ENCODE assay signal across 2 cellular contexts in genomic region chr11:119934866-119935265, GRCh38.
TF ChIP-seq lines count a peak whose summit lies in the region.

No MANE protein-coding gene starts in this region.

TF ChIP-seq in SK-N-SH, 30 proteins besides CTCF, POLR2A, EP300 and RAD21 (continued from another document):
- no peak for TF ChIP-seq IRF3 (IDR thresholded peaks at IDR 0.05; ENCODE audit: low read depth, low read length)
- TF ChIP-seq POLR2AphosphoS5 (IDR thresholded peaks at IDR 0.05; ENCODE audit: low read depth, low read length), result no peak
- TF ChIP-seq REST (IDR thresholded peaks at IDR 0.05; ENCODE audit: low read depth, low read length), result no peak
- TF ChIP-seq NFIC (IDR thresholded peaks at IDR 0.05; ENCODE audit: borderline replicate concordance), result no peak
- TF ChIP-seq RXRA (IDR thresholded peaks at IDR 0.05; ENCODE audit: borderline replicate concordance, low read depth), result no peak
- TF ChIP-seq, protein P1, sequence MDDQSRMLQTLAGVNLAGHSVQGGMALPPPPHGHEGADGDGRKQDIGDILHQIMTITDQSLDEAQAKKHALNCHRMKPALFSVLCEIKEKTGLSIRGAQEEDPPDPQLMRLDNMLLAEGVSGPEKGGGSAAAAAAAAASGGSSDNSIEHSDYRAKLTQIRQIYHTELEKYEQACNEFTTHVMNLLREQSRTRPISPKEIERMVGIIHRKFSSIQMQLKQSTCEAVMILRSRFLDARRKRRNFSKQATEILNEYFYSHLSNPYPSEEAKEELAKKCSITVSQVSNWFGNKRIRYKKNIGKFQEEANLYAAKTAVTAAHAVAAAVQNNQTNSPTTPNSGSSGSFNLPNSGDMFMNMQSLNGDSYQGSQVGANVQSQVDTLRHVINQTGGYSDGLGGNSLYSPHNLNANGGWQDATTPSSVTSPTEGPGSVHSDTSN (IDR thresholded peaks at IDR 0.05), result no peak
- no peak for TF ChIP-seq JUND (IDR thresholded peaks at IDR 0.05)

TF ChIP-seq in SK-N-SH treated with all-trans-retinoic acid at 6 μM for 48 hours, 23 proteins besides CTCF, POLR2A, EP300 and RAD21 (continued from another document):
- TF ChIP-seq, protein P2, sequence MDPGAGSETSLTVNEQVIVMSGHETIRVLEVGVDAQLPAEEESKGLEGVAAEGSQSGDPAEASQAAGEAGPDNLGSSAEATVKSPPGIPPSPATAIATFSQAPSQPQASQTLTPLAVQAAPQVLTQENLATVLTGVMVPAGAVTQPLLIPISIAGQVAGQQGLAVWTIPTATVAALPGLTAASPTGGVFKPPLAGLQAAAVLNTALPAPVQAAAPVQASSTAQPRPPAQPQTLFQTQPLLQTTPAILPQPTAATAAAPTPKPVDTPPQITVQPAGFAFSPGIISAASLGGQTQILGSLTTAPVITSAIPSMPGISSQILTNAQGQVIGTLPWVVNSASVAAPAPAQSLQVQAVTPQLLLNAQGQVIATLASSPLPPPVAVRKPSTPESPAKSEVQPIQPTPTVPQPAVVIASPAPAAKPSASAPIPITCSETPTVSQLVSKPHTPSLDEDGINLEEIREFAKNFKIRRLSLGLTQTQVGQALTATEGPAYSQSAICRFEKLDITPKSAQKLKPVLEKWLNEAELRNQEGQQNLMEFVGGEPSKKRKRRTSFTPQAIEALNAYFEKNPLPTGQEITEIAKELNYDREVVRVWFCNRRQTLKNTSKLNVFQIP (CRISPR knock-in tag; IDR thresholded peaks at IDR 0.05; ENCODE audit: borderline replicate concordance, low read depth), result no peak
- no peak for TF ChIP-seq ZNF8 (CRISPR knock-in tag; IDR thresholded peaks at IDR 0.05)
- no peak for TF ChIP-seq PPARA (CRISPR knock-in tag; IDR thresholded peaks at IDR 0.05; ENCODE audit: borderline replicate concordance)
- TF ChIP-seq, protein P3, sequence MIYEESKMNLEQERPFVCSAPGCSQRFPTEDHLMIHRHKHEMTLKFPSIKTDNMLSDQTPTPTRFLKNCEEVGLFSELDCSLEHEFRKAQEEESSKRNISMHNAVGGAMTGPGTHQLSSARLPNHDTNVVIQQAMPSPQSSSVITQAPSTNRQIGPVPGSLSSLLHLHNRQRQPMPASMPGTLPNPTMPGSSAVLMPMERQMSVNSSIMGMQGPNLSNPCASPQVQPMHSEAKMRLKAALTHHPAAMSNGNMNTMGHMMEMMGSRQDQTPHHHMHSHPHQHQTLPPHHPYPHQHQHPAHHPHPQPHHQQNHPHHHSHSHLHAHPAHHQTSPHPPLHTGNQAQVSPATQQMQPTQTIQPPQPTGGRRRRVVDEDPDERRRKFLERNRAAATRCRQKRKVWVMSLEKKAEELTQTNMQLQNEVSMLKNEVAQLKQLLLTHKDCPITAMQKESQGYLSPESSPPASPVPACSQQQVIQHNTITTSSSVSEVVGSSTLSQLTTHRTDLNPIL (CRISPR knock-in tag; IDR thresholded peaks at IDR 0.05; ENCODE audit: low read depth), result no peak
